ENCODE assay signal across 19 cellular contexts in the genomic region with DNA sequence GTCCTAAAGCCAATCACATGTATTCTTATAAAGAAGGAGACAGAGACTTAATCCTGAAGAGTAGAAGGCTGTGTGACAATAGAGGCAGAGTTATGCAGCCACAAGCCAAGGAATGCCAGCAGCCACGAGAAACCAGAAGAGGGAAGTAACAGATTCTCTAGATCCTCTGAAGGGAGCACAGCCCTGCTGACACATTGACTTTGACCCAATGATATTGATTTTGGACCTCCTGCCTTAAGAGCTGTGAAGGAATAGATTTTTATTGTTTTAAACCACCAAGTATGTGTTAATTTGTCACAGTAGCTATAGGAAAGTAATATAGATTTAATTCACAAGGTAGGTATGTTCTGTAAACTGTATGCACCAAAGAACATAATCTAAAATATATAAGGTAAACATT.
"Had no signal": no experiment of that assay in that cellular context is flagged by ENCODE, and none has a peak within 500 bp of the region (broad histone marks: within the 10 kb centered on the region; RNA-seq: fewer than 3 reads in every experiment).

No MANE protein-coding gene starts in this region.

- ATAC-seq: psoas muscle; right cardiac atrium; stimulated activated effector memory CD8-positive, alpha-beta T cell treated with anti-CD3 and anti-CD28 coated beads, Interleukin-12 subunit alpha, Interleukin-12 subunit beta, amount 100 ng/mL, for 72 hours; stimulated activated naive B cell treated with anti-CD40 and anti-IgM and Interleukin-4, amounts not matched to agents 10 μg/mL and 1 μg/mL and 100 μg/mL, for 72 hours had no signal

- DNase-seq: occipital lobe; ovary; posterior cingulate gyrus; psoas muscle; right cardiac atrium; right lobe of liver; sigmoid colon; small intestine; stimulated activated CD4-positive, alpha-beta T cell treated with anti-CD3 and anti-CD28 coated beads, Interleukin-15, amount 100 ng/mL, for 24 hours; stimulated activated CD4-positive, alpha-beta T cell treated with anti-CD3 and anti-CD28 coated beads, Interleukin-2, amount 100 ng/mL, for 24 hours; stimulated activated CD4-positive, alpha-beta T cell treated with anti-CD3 and anti-CD28 coated beads, Interleukin-2, amount 100 ng/mL, for 48 hours; stimulated activated CD4-positive, alpha-beta T cell treated with anti-CD3 and anti-CD28 coated beads, Interleukin-4, amount 100 ng/mL, for 24 hours; stimulated activated naive B cell treated with anti-CD40 and anti-IgM and Interleukin-4, amounts not matched to agents 10 μg/mL and 1 μg/mL and 100 μg/mL, for 72 hours; stimulated activated naive CD4-positive, alpha-beta T cell treated with Interleukin-2 at 50 U/mL for 16 hours; stomach; thyroid gland; trophoblast cell; upper lobe of left lung had no signal
